Comparison of ENCODE assay signal across 23 cellular contexts in the genomic region with DNA sequence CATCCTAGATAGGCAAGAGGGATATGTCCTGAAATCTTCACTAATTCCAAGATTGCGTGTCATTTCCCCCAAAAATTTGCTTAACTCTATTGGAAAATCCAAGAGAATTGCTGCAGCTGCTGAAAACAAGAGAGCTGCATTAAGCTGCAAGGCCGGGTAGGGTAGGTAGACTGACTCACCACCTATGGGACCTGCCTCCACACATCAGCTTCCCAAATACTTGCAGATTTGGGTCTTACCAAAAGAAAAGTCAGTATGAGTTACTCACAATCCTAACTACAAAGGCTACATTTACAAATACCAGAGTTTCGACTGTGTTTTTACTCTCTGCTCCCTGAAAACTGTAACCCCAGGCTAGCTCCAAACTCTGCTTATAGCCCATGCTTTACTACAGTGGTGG.
"Had no signal": no experiment of that assay in that cellular context is flagged by ENCODE, and none has a peak within 500 bp of the region (broad histone marks: within the 10 kb centered on the region; RNA-seq: fewer than 3 reads in every experiment).

No MANE protein-coding gene starts in this region.

- H3K36me3 ChIP-seq: thyroid gland had no signal

- H3K27ac ChIP-seq: brain microvascular endothelial cell, esophagus squamous epithelium, lower lobe of right lung, skin epidermis, thyroid gland, upper lobe of right lung had no signal

- H3K4me1 ChIP-seq: thyroid gland had no signal

- H3K9me3 ChIP-seq: esophagus squamous epithelium, lower lobe of right lung, thyroid gland, upper lobe of right lung had no signal

- DNase-seq: activated CD4-positive, alpha-beta T cell treated with anti-CD3 and anti-CD28 coated beads for 36 hours; activated CD4-positive, CD25-positive, alpha-beta regulatory T cell; activated CD8-positive, alpha-beta T cell treated with anti-CD3 and anti-CD28 coated beads, Interleukin-2, amount 10 ng/mL, durations not matched to agents 7 days and 5 days; activated effector memory CD4-positive, alpha-beta T cell treated with anti-CD3 and anti-CD28 coated beads, Interleukin-2, amount 50 U/mL, for 16 hours; activated naive CD4-positive, alpha-beta T cell treated with anti-CD3 and anti-CD28 coated beads for 36 hours; activated naive CD8-positive, alpha-beta T cell treated with anti-CD3 and anti-CD28 coated beads, Interleukin-2, amount 10 ng/mL, durations not matched to agents 7 days and 5 days; activated T-cell treated with anti-CD3 and anti-CD28 coated beads for 4 hours; amniotic stem cell; brain microvascular endothelial cell; esophagus squamous epithelium; hippocampal formation; lower lobe of right lung; mesendoderm; natural killer cell; posterior cingulate gyrus; right cardiac atrium; stimulated activated CD4-positive, alpha-beta T cell treated with anti-CD3 and anti-CD28 coated beads, Interleukin-4, amount 100 ng/mL, for 24 hours; T-helper 1 cell; thyroid gland; upper lobe of right lung had no signal

- H3K27me3 ChIP-seq: brain microvascular endothelial cell, esophagus squamous epithelium, thyroid gland, upper lobe of right lung had no signal

- H3K4me3 ChIP-seq: esophagus squamous epithelium, lower lobe of right lung, skin epidermis, thyroid gland, upper lobe of right lung had no signal

- ATAC-seq: activated CD4-positive, alpha-beta T cell treated with anti-CD3 and anti-CD28 coated beads for 36 hours; activated CD8-positive, alpha-beta T cell treated with anti-CD3 and anti-CD28 coated beads, Interleukin-2, amount 10 ng/mL, durations not matched to agents 7 days and 5 days; left lobe of liver; lower lobe of right lung; natural killer cell; right cardiac atrium; stimulated activated effector memory CD8-positive, alpha-beta T cell treated with anti-CD3 and anti-CD28 coated beads, Interleukin-12 subunit alpha, Interleukin-12 subunit beta, amount 100 ng/mL, for 72 hours; upper lobe of right lung had no signal
